In genomic region chr3:169440926-169441325, GRCh38 we compare ENCODE assay signal across 3 cellular contexts.
"Had no signal": no experiment of that assay in that cellular context is flagged by ENCODE, and none has a peak within 500 bp of the region (broad histone marks: within the 10 kb centered on the region; RNA-seq: fewer than 3 reads in every experiment).

No MANE protein-coding gene starts in this region.

- DNase-seq: GDM1, GF-D8 had no signal

- ATAC-seq: GM12878 had no signal

- H3K4me3 ChIP-seq: GM12878 had no signal
